Comparison of ENCODE assay signal across 1 cellular context in genomic region chr2:235505210-235505741, GRCh38.
TF ChIP-seq lines count a peak whose summit lies in the region.

No MANE protein-coding gene starts in this region.

TF ChIP-seq in GM23338, 12 proteins besides CTCF, POLR2A, EP300 and RAD21:
- no peak for TF ChIP-seq ZNF462 (CRISPR knock-in tag; IDR thresholded peaks at IDR 0.05)
- no peak for TF ChIP-seq POLR2AphosphoS5 (IDR thresholded peaks at IDR 0.05; ENCODE audit: low read depth)
- no peak for TF ChIP-seq NANOG (IDR thresholded peaks at IDR 0.05; ENCODE audit: borderline replicate concordance)
- no peak for TF ChIP-seq ZNF114 (CRISPR knock-in tag; IDR thresholded peaks at IDR 0.05)
- TF ChIP-seq JUNB (IDR thresholded peaks at IDR 0.05; ENCODE audit: unreplicated experiment): no peak
- no peak for TF ChIP-seq ETS1 (IDR thresholded peaks at IDR 0.05)
- no peak for TF ChIP-seq EZH2phosphoT487 (IDR thresholded peaks at IDR 0.05; ENCODE audit: unreplicated experiment)
- TF ChIP-seq EZH2 (IDR thresholded peaks at IDR 0.05; ENCODE audit: low read depth, unreplicated experiment): no peak
- no peak for TF ChIP-seq ZNF331 (CRISPR knock-in tag; IDR thresholded peaks at IDR 0.05; ENCODE audit: low read depth)
- no peak for TF ChIP-seq REST (IDR thresholded peaks at IDR 0.05; ENCODE audit: unreplicated experiment)
- TF ChIP-seq CREB1 (CRISPR knock-in tag; IDR thresholded peaks at IDR 0.05; ENCODE audit: low read depth): no peak
TF ChIP-seq in GM23338: peak in this region for 0.
